ENCODE assay signal across 16 cellular contexts in genomic region chr5:169226904-169227303, GRCh38.
"Had no signal": no experiment of that assay in that cellular context is flagged by ENCODE, and none has a peak within 500 bp of the region (broad histone marks: within the 10 kb centered on the region; RNA-seq: fewer than 3 reads in every experiment).

No MANE protein-coding gene starts in this region.

- H3K27me3 ChIP-seq: cardiac muscle cell, colonic mucosa, heart left ventricle, left lung, spleen had no signal

- H3K27ac ChIP-seq: cardiac muscle cell, colonic mucosa, heart left ventricle, left lung, prostate gland, spleen had no signal

- FAIRE-seq: endothelial cell of umbilical vein, keratinocyte had no signal

- DNase-seq: activated CD4-positive, alpha-beta T cell treated with anti-CD3 and anti-CD28 coated beads for 48 hours; activated naive CD4-positive, alpha-beta T cell treated with anti-CD3 and anti-CD28 coated beads for 36 hours; colonic mucosa; foreskin melanocyte; heart left ventricle; left lung; nucleus accumbens; spleen; stimulated activated CD4-positive, alpha-beta T cell treated with anti-CD3 and anti-CD28 coated beads, Interleukin-2, amount 100 ng/mL, for 24 hours; stimulated activated naive CD4-positive, alpha-beta T cell had no signal

- ATAC-seq: heart left ventricle; left lung; natural killer cell treated with Interleukin-12 subunit alpha and Interleukin-12 subunit beta and Interleukin-15 and Interleukin-18, amount 100 ng/mL, for 72 hours; sciatic nerve had no signal

- H3K4me3 ChIP-seq: cardiac muscle cell, colonic mucosa, heart left ventricle, left lung, prostate gland, spleen had no signal

- H3K4me1 ChIP-seq: colonic mucosa, heart left ventricle, left lung, prostate gland, spleen had no signal

- H3K36me3 ChIP-seq: cardiac muscle cell, colonic mucosa, heart left ventricle, left lung, prostate gland, spleen had no signal
